24 cellular contexts compared by ENCODE assay signal in the genomic region with DNA sequence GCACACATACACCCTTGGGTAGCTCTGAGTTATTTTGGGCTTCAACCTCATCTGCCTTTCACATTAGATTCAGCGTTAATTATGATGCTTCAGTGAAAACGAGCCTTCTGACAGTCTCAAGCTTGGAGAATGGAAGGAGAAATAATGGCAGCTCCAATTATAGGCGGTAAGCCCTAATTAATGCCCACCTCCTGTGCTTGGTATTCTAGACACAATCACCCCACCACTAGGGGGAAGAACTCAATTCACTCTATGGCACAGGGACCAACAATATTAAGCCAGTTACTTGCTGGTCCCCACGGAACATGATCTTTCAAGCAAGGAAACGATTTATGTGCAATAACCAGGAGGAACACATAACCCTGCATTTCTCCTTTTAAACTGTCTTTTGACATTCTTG.
DNase-seq lines count a peak whose midpoint lies in the region; ATAC-seq, FAIRE-seq and TF ChIP-seq lines count a peak whose summit lies in the region.
"Had no signal": no experiment of that assay in that cellular context is flagged by ENCODE, and none has a peak within 500 bp of the region (broad histone marks: within the 10 kb centered on the region; RNA-seq: fewer than 3 reads in every experiment).

No MANE protein-coding gene starts in this region.

- no TSS peak for BruUV-seq in GM12878 (replicated peaks; lab: Mats Ljungman, UMichigan)

- no peaks in the 10 kb centered on the region for H3K27me3 Mint-ChIP-seq in neural crest cell (ENCODE audit: low read depth)
- H3K27me3 Mint-ChIP-seq: activated B cell treated with CpG ODN at 0.5 μM for 24 hours; activated T-helper 17 cell treated with anti-CD3 and anti-CD28 coated beads, Interleukin-2, amount 50 U/mL, for 72 hours; CD4-positive, CD25-positive, alpha-beta regulatory T cell; naive thymus-derived CD4-positive, alpha-beta T cell; stimulated activated memory B cell treated with anti-CD40 and anti-IgM and Interleukin-4, amounts not matched to agents 10 μg/mL and 1 μg/mL and 100 μg/mL, for 72 hours had no signal

- TF ChIP-seq RAD21 in GM12878 (IDR thresholded peaks at IDR 0.05; ENCODE audit: insufficient read depth, low read depth, low read length), result no peak

- H3K4me3 Mint-ChIP-seq in neural crest cell, result no peak overlapping the region
- H3K4me3 Mint-ChIP-seq: activated B cell treated with CpG ODN at 0.5 μM for 24 hours; activated T-helper 17 cell treated with anti-CD3 and anti-CD28 coated beads, Interleukin-2, amount 50 U/mL, for 72 hours; CD4-positive, CD25-positive, alpha-beta regulatory T cell; naive thymus-derived CD4-positive, alpha-beta T cell; stimulated activated memory B cell treated with anti-CD40 and anti-IgM and Interleukin-4, amounts not matched to agents 10 μg/mL and 1 μg/mL and 100 μg/mL, for 72 hours had no signal

- intact Hi-C loops in GM12878 (cut with micrococcal nuclease; ENCODE audit: unreplicated experiment), result no loop called here
- intact Hi-C loops in left colon (cut with DNase I, micrococcal nuclease), result no loop called here
- intact Hi-C loops in left lung (cut with DNase I), result no loop called here

- H3K4me1 ChIP-seq in MM.1S (ENCODE audit: low read length) (0 out of 2 replicates have a peak, but pooled peaks cover 5% of the 10 kb centered on the region), GM12878 (ENCODE audit: control insufficient read depth, insufficient read depth, low read length) (no peaks in the 10 kb centered on the region), left lung (no peaks in the 10 kb centered on the region)
- H3K4me1 ChIP-seq: prostate gland had no signal

- TF ChIP-seq EP300 in GM12878 (IDR thresholded peaks at IDR 0.05; ENCODE audit: borderline replicate concordance in 1 of 2, control insufficient read depth in 1 of 2, low read depth in 2 of 2, low read length in 2 of 2), result no peak

- 29% methylated on average over 5 of the region's 5 CpGs for WGBS in GM12878 (ENCODE audit: insufficient coverage, insufficient replicate concordance, low lambda C conversion rate, missing lambda C conversion rate)

- in situ Hi-C loops in GM12878 (cut with MboI), result no loop called here

- no peaks in the 10 kb centered on the region for H3K9me3 ChIP-seq in MM.1S (replicated peaks; ENCODE audit: insufficient read depth, low read length)
- H3K9me3 ChIP-seq in GM12878 (replicated peaks; ENCODE audit: control insufficient read depth, insufficient read depth, low read length), result no peaks in the 10 kb centered on the region
- H3K9me3 ChIP-seq in left lung, result no peaks in the 10 kb centered on the region
- H3K9me3 ChIP-seq: prostate gland, transverse colon had no signal

- POLR2A ChIA-PET in GM12878 (lab: Charles Lee), result no interaction called here

- SMC1A ChIA-PET in GM12878 (lab: Charles Lee; ENCODE audit: uncharacterized antibody, unreplicated experiment), result interaction anchor here (0.6 to 4.1 kb wide), 11 partner anchors 10 to 303 kb away, joined by 3 to 27 read pairs (median 4); no protein-coding TSS in a partner anchor

- H3K27ac Mint-ChIP-seq in neural crest cell (ENCODE audit: unreplicated experiment), result no peak overlapping the region
- H3K27ac Mint-ChIP-seq: activated B cell treated with CpG ODN at 0.5 μM for 24 hours; activated T-helper 17 cell treated with anti-CD3 and anti-CD28 coated beads, Interleukin-2, amount 50 U/mL, for 72 hours; CD4-positive, CD25-positive, alpha-beta regulatory T cell; naive thymus-derived CD4-positive, alpha-beta T cell; stimulated activated memory B cell treated with anti-CD40 and anti-IgM and Interleukin-4, amounts not matched to agents 10 μg/mL and 1 μg/mL and 100 μg/mL, for 72 hours had no signal

- H3K9ac ChIP-seq in MM.1S (ENCODE audit: low read length) (no peak overlapping the region), GM12878 (ENCODE audit: control insufficient read depth, insufficient read depth, low read length) (no peak overlapping the region)

- peak; percentile 26 for DNase-seq in DMS53 (lab: John Stamatoyannopoulos, UW)
- no peak for DNase-seq in DMS53 treated with DMSO at 0.1 percent for 48 hours (lab: John Stamatoyannopoulos, UW; ENCODE audit: unreplicated experiment)
- DNase-seq in MM.1S, result no peak
- no peak for DNase-seq in GM12878 (ENCODE audit: low read depth, low spot score)
- DNase-seq in neural crest cell (ENCODE audit: low read depth, low spot score), result no peak
- no peak for DNase-seq in dedifferentiated amniotic fluid mesenchymal stem cell (ENCODE audit: extremely low spot score)
- DNase-seq in left colon, result no peak
- DNase-seq in left lung, result no peak
- DNase-seq: 8988T; activated B cell treated with CpG ODN at 0.5 μM for 24 hours; activated CD8-positive, alpha-beta memory T cell treated with anti-CD3 and anti-CD28 coated beads for 24 hours; amygdala; CD4-positive, CD25-positive, alpha-beta regulatory T cell; cerebellar nuclear complex; foreskin melanocyte; naive thymus-derived CD4-positive, alpha-beta T cell; NCI-H1694; RPMI8226; transverse colon had no signal

- no peaks in the 10 kb centered on the region for H3K36me3 ChIP-seq in MM.1S (replicated peaks; ENCODE audit: insufficient read depth, low read length)
- H3K36me3 ChIP-seq in GM12878 (ENCODE audit: control insufficient read depth in 2 of 2, insufficient read depth in 2 of 2, low read length in 1 of 2), result no peaks in the 10 kb centered on the region
- no peaks in the 10 kb centered on the region for H3K36me3 ChIP-seq in left lung
- H3K36me3 ChIP-seq: prostate gland, transverse colon had no signal

- CTCF ChIA-PET in GM12878 (lab: Yijun Ruan, JAX), result interaction anchor here (0.6 to 2.2 kb wide), 12 partner anchors 9 to 225 kb away, joined by 3 to 8 read pairs (median 3); no protein-coding TSS in a partner anchor

- no peak overlapping the region for H3K4me3 ChIP-seq in MM.1S (ENCODE audit: low read length)
- no peak overlapping the region for H3K4me3 ChIP-seq in GM12878
- H3K4me3 ChIP-seq in left lung, result no peak overlapping the region
- H3K4me3 ChIP-seq: K562, lung, prostate gland, transverse colon had no signal

- H2AFZ ChIP-seq in MM.1S (ENCODE audit: low read length), result no peak overlapping the region
- no peak overlapping the region for H2AFZ ChIP-seq in GM12878 (ENCODE audit: control insufficient read depth, low read depth, low read length)

- peak; percentile 41; the same call in 1 of the 3 replicates for ATAC-seq in GM12878
- no peak for ATAC-seq in left colon
- no peak for ATAC-seq in left lung
- ATAC-seq: activated T-helper 17 cell treated with anti-CD3 and anti-CD28 coated beads, Interleukin-2, amount 50 U/mL, for 72 hours; K562; naive thymus-derived CD4-positive, alpha-beta T cell; stimulated activated memory B cell treated with anti-CD40 and anti-IgM and Interleukin-4, amounts not matched to agents 10 μg/mL and 1 μg/mL and 100 μg/mL, for 72 hours had no signal

- H3K9me3 Mint-ChIP-seq in neural crest cell, result no peaks in the 10 kb centered on the region
- H3K9me3 Mint-ChIP-seq: activated B cell treated with CpG ODN at 0.5 μM for 24 hours; stimulated activated memory B cell treated with anti-CD40 and anti-IgM and Interleukin-4, amounts not matched to agents 10 μg/mL and 1 μg/mL and 100 μg/mL, for 72 hours had no signal

- H3K27me3 ChIP-seq in MM.1S (replicated peaks; ENCODE audit: insufficient read depth, low read length), result 0 out of 2 replicates have a peak, but pooled peaks cover 3% of the 10 kb centered on the region
- no peaks in the 10 kb centered on the region for H3K27me3 ChIP-seq in GM12878 (replicated peaks in 1 of 2; ENCODE audit: control insufficient read depth in 2 of 2, insufficient read depth in 2 of 2, low read length in 1 of 2)
- no peaks in the 10 kb centered on the region for H3K27me3 ChIP-seq in left lung
- H3K27me3 ChIP-seq: transverse colon had no signal

- RAD21 ChIA-PET in GM12878 (lab: Charles Lee; ENCODE audit: unreplicated experiment), result interaction anchor here (0.7 to 1.3 kb wide), 6 partner anchors 9 to 345 kb away, joined by 3 read pairs; no protein-coding TSS in a partner anchor

- H4K20me1 ChIP-seq in MM.1S (ENCODE audit: insufficient read depth, low read length) (no peaks in the 10 kb centered on the region), GM12878 (ENCODE audit: control insufficient read depth, insufficient read depth) (no peaks in the 10 kb centered on the region)

- no peak overlapping the region for H3K27ac ChIP-seq in MM.1S (ENCODE audit: low read length)
- no peak overlapping the region for H3K27ac ChIP-seq in GM12878 (ENCODE audit: control insufficient read depth, insufficient read depth)
- H3K27ac ChIP-seq in left lung, result no peak overlapping the region
- H3K27ac ChIP-seq: prostate gland, transverse colon had no signal

- H3K9me2 ChIP-seq in MM.1S (replicated peaks; ENCODE audit: insufficient read depth, low read length), result no peaks in the 10 kb centered on the region

- TF ChIP-seq CTCF in MM.1S (IDR thresholded peaks at IDR 0.05; ENCODE audit: low read length) (peak; percentile 14; the same call in 1 of the 2 replicates), GM12878 (IDR thresholded peaks at IDR 0.05 in 2 of 3, conservative IDR thresholded peaks at IDR 0.05 in 1 of 3; ENCODE audit: control insufficient read depth in 2 of 3, extremely low read depth in 1 of 3, insufficient read depth in 1 of 3, low read depth in 3 of 3, low read length in 3 of 3) (peak in 1 of 3 experiments; percentile 4; a peak in 1 of 6 replicates), neural crest cell (conservative IDR thresholded peaks at IDR 0.05) (peak; percentile 24), left lung (IDR thresholded peaks at IDR 0.05) (no peak)

- TF ChIP-seq POLR2A in GM12878 (IDR thresholded peaks at IDR 0.05; ENCODE audit: low read depth, low read length), result no peak

- H3F3A ChIP-seq in MM.1S (ENCODE audit: insufficient read depth, low read length), result no peaks in the 10 kb centered on the region

- no peaks in the 10 kb centered on the region for H3K4me1 Mint-ChIP-seq in neural crest cell
- H3K4me1 Mint-ChIP-seq: activated B cell treated with CpG ODN at 0.5 μM for 24 hours; activated T-helper 17 cell treated with anti-CD3 and anti-CD28 coated beads, Interleukin-2, amount 50 U/mL, for 72 hours; CD4-positive, CD25-positive, alpha-beta regulatory T cell; naive thymus-derived CD4-positive, alpha-beta T cell; stimulated activated memory B cell treated with anti-CD40 and anti-IgM and Interleukin-4, amounts not matched to agents 10 μg/mL and 1 μg/mL and 100 μg/mL, for 72 hours had no signal

- no peak overlapping the region for H3K4me2 ChIP-seq in MM.1S (ENCODE audit: low read depth, low read length)
- H3K4me2 ChIP-seq in GM12878 (ENCODE audit: control insufficient read depth, insufficient read depth), result no peak overlapping the region

- no peak for FAIRE-seq in GM12878 (lab: Jason Lieb, UNC)
- FAIRE-seq: K562 had no signal

- H3K79me2 ChIP-seq in MM.1S (ENCODE audit: low read length), result no peaks in the 10 kb centered on the region
- H3K79me2 ChIP-seq in GM12878 (ENCODE audit: control insufficient read depth, insufficient read depth, low read length), result no peaks in the 10 kb centered on the region

- no peaks in the 10 kb centered on the region for H3K36me3 Mint-ChIP-seq in neural crest cell (ENCODE audit: low read depth)
- H3K36me3 Mint-ChIP-seq: CD4-positive, CD25-positive, alpha-beta regulatory T cell; naive thymus-derived CD4-positive, alpha-beta T cell; stimulated activated memory B cell treated with anti-CD40 and anti-IgM and Interleukin-4, amounts not matched to agents 10 μg/mL and 1 μg/mL and 100 μg/mL, for 72 hours had no signal

TF ChIP-seq in GM12878, 131 proteins besides CTCF, POLR2A, EP300 and RAD21 (continues in another document):
- TF ChIP-seq PML (IDR thresholded peaks at IDR 0.05; ENCODE audit: low read length) (no peak), LARP7 (IDR thresholded peaks at IDR 0.05) (no peak)

Comparison
In these comparisons a context has a peak if more than half of its experiments do, and no peak if none do; other contexts are left out.
1. CTCF ChIP-seq: peak in MM.1S (single experiment) and neural crest cell (single experiment); none in left lung (0 of 2).